In genomic region chr15:48992545-48992944, GRCh38 we compare ENCODE assay signal across 10 cellular contexts. TPM values are rescaled to one million over a fixed set of nuclear protein-coding genes. Genes with fewer than 3 reads are reported as not detected.
DNase-seq lines count a peak whose midpoint lies in the region; ATAC-seq lines count a peak whose summit lies in the region.
"Had no signal": no experiment of that assay in that cellular context is flagged by ENCODE, and none has a peak within 500 bp of the region (broad histone marks: within the 10 kb centered on the region; RNA-seq: fewer than 3 reads in every experiment).

No MANE protein-coding gene starts in this region.

- H3K27me3 ChIP-seq in MG63 = no peaks in the 10 kb centered on the region
- H3K27me3 ChIP-seq in neuronal stem cell (ENCODE audit: control insufficient read depth in 3 of 3, insufficient read depth in 3 of 3, low read depth in 1 of 3, low read length in 3 of 3) = no peaks in the 10 kb centered on the region

- H3K27ac ChIP-seq in neuronal stem cell (replicated peaks; ENCODE audit: low read length) = no peak overlapping the region
- H3K27ac ChIP-seq: A549 had no signal

- no peak overlapping the region for H4K91ac ChIP-seq in neuronal stem cell (ENCODE audit: low read depth, low read length, poor library complexity)

- no peak overlapping the region for H3K4me2 ChIP-seq in neuronal stem cell (ENCODE audit: insufficient read depth, low read length, poor library complexity, severe bottlenecking)
- H3K4me2 ChIP-seq: A549 had no signal

- no peak for DNase-seq in Right ventricle myocardium superior
- DNase-seq in cardiac septum (ENCODE audit: low spot score) = no peak
- peak; percentile 90 for DNase-seq in RPMI8226
- DNase-seq in cerebellar nuclear complex (lab: John Stamatoyannopoulos, UW) = no peak
- no peak for DNase-seq in activated effector memory CD4-positive, alpha-beta T cell treated with Interleukin-2 at 50 U/mL for 16 hours
- no peak for DNase-seq in MG63
- DNase-seq in neuronal stem cell (ENCODE audit: low spot score) = no peak
- DNase-seq: T1000 had no signal

- no peak overlapping the region for H2BK120ac ChIP-seq in neuronal stem cell (ENCODE audit: low read depth, low read length)

- no CpG with 5 or more reads among the region's 1 CpG for WGBS in neuronal stem cell (ENCODE audit: extremely low coverage in 2 of 2, insufficient read length in 2 of 2, insufficient replicate concordance in 1 of 2), 2 donors

- ATAC-seq in Right ventricle myocardium superior (ENCODE audit: poor library complexity) (peak; percentile 74), HG03103 (IDR thresholded peaks at IDR 0.05; ENCODE audit: low read depth, unreplicated experiment) (peak; percentile 96)
- ATAC-seq: A549 had no signal

- H2BK12ac ChIP-seq in neuronal stem cell (ENCODE audit: low read length) = no peak overlapping the region

- no peak overlapping the region for H3K23ac ChIP-seq in neuronal stem cell (ENCODE audit: low read depth, low read length, poor library complexity)

- H2BK15ac ChIP-seq in neuronal stem cell (ENCODE audit: low read length) = no peak overlapping the region

- H4K8ac ChIP-seq in neuronal stem cell (ENCODE audit: low read depth, low read length) = no peak overlapping the region

- H3K18ac ChIP-seq in neuronal stem cell (ENCODE audit: low read length) = no peak overlapping the region

- H3K4me3 ChIP-seq in MG63 = no peak overlapping the region
- no peak overlapping the region for H3K4me3 ChIP-seq in neuronal stem cell (ENCODE audit: low read length in 2 of 2)
- H3K4me3 ChIP-seq: A549 had no signal

- H3K36me3 ChIP-seq in MG63 (peaks cover 24% of the 10 kb centered on the region), neuronal stem cell (replicated peaks in 1 of 2; ENCODE audit: control insufficient read depth in 2 of 2, insufficient read depth in 2 of 2, low read length in 2 of 2) (peaks cover 13 to 95% of the 10 kb centered on the region in 2 donors)

- no peak overlapping the region for H2BK5ac ChIP-seq in neuronal stem cell (ENCODE audit: low read length)

- no peaks in the 10 kb centered on the region for H3K9me3 ChIP-seq in MG63
- no peaks in the 10 kb centered on the region for H3K9me3 ChIP-seq in neuronal stem cell (replicated peaks in 1 of 2; ENCODE audit: control insufficient read depth in 2 of 2, insufficient read depth in 1 of 2, low read depth in 1 of 2, low read length in 2 of 2)
- H3K9me3 ChIP-seq: A549 had no signal

- H2AFZ ChIP-seq in neuronal stem cell (ENCODE audit: low read length) = no peak overlapping the region

- H3K4ac ChIP-seq in neuronal stem cell (ENCODE audit: low read length) = no peak overlapping the region

- intact Hi-C loops in Right ventricle myocardium superior (cut with DNase I) (no loop called here), cardiac septum (cut with DNase I) (no loop called here)

- no peak overlapping the region for H2AK5ac ChIP-seq in neuronal stem cell (ENCODE audit: low read depth, low read length)

- no peaks in the 10 kb centered on the region for H3K4me1 ChIP-seq in neuronal stem cell (ENCODE audit: control insufficient read depth in 2 of 2, insufficient read depth in 1 of 2, low read depth in 1 of 2, low read length in 2 of 2)
- H3K4me1 ChIP-seq: A549 had no signal

- H3K14ac ChIP-seq in neuronal stem cell (ENCODE audit: low read length) = no peak overlapping the region

- H3K9ac ChIP-seq in neuronal stem cell (ENCODE audit: low read depth, low read length, poor library complexity) = no peak overlapping the region

- no peaks in the 10 kb centered on the region for H3K79me1 ChIP-seq in neuronal stem cell (ENCODE audit: low read depth, low read length)

RNA-seq across cellular contexts. Expression of gene SHC4, which starts 28.8 kb away (rescaled TPM):
- total RNA-seq in Right ventricle myocardium superior (2.5 TPM), cardiac septum (3.3 TPM)
- not detected in 2 replicates for total RNA-seq in MG63 (2014; rRNA removed; shearing (Covaris generic); ENCODE audit: low replicate concordance)
- 0.78 TPM for polyA plus RNA-seq in neuronal stem cell (2013, experiment 1 of 2)
- polyA plus RNA-seq in neuronal stem cell (2013, experiment 2 of 2) = 0.71 TPM

RNA-seq across cellular contexts. Expression of gene SECISBP2L, which starts 53.7 kb away (rescaled TPM):
- total RNA-seq in Right ventricle myocardium superior = 34.2 TPM
- total RNA-seq in cardiac septum = 40.9 TPM
- 11.0 and 28.2 TPM in 2 replicates for total RNA-seq in MG63 (2014; rRNA removed; shearing (Covaris generic); ENCODE audit: low replicate concordance)
- 13.6 TPM for polyA plus RNA-seq in neuronal stem cell (2013, experiment 1 of 2)
- polyA plus RNA-seq in neuronal stem cell (2013, experiment 2 of 2) = 14.9 TPM
